In genomic region chr19:2273356-2274184, GRCh38 we compare ENCODE assay signal across 1 cellular context.
TF ChIP-seq lines count a peak whose summit lies in the region.

No MANE protein-coding gene starts in this region.

TF ChIP-seq in HepG2, 621 proteins besides CTCF, POLR2A, EP300 and RAD21 (continued from another document and continues in another):
- TF ChIP-seq REST (IDR thresholded peaks at IDR 0.05; ENCODE audit: borderline replicate concordance in 1 of 2, low read depth in 1 of 2, low read length in 2 of 2) (no peak; a peak in 1 of 4 replicates), ZNF333 (CRISPR knock-in tag; IDR thresholded peaks at IDR 0.05; ENCODE audit: borderline replicate concordance) (peak; percentile 87; the same call in 1 of the 2 replicates), ZBTB7A (CRISPR knock-in tag; IDR thresholded peaks at IDR 0.05) (no peak; the same call in 1 of the 2 replicates), ELF1 (CRISPR knock-in tag; IDR thresholded peaks at IDR 0.05) (peak; percentile 95), NR2F6 (IDR thresholded peaks at IDR 0.05) (no peak), NR2F6 (CRISPR knock-in tag; IDR thresholded peaks at IDR 0.05) (peak; percentile 36; the same call in 1 of the 2 replicates), ZNF329 (CRISPR knock-in tag; IDR thresholded peaks at IDR 0.05; ENCODE audit: low read depth) (no peak), ZNF597 (CRISPR knock-in tag; IDR thresholded peaks at IDR 0.05) (no peak), HINFP (CRISPR knock-in tag; IDR thresholded peaks at IDR 0.05; ENCODE audit: low read depth) (no peak), ASH2L (IDR thresholded peaks at IDR 0.05; ENCODE audit: insufficient read length, low read depth, low read length) (peak; percentile 82), ZGPAT (CRISPR knock-in tag; IDR thresholded peaks at IDR 0.05) (peak; percentile 79; the same call in 1 of the 2 replicates), MXD4 (CRISPR knock-in tag; IDR thresholded peaks at IDR 0.05) (peak; percentile 26; the same call in 1 of the 2 replicates), SMAD9 (CRISPR knock-in tag; IDR thresholded peaks at IDR 0.05) (no peak), ONECUT2 (CRISPR knock-in tag; IDR thresholded peaks at IDR 0.05) (no peak), ZNF142 (CRISPR knock-in tag; IDR thresholded peaks at IDR 0.05) (no peak), NFIC (IDR thresholded peaks at IDR 0.05; ENCODE audit: low read length) (no peak), STAG1 (CRISPR knock-in tag; IDR thresholded peaks at IDR 0.05) (peak; percentile 62), HOXD1 (CRISPR knock-in tag; IDR thresholded peaks at IDR 0.05) (0 out of 2 replicates have a peak, but pooled peaks have one; percentile 34), ZNF503 (CRISPR knock-in tag; IDR thresholded peaks at IDR 0.05) (no peak; the same call in 1 of the 2 replicates), ELF4 (CRISPR knock-in tag; IDR thresholded peaks at IDR 0.05; ENCODE audit: borderline replicate concordance) (peak; percentile 25; the same call in 1 of the 2 replicates), ZBTB20 (CRISPR knock-in tag; IDR thresholded peaks at IDR 0.05; ENCODE audit: borderline replicate concordance, low read depth) (0 out of 2 replicates have a peak, but pooled peaks have one; percentile 29), ZNF605 (CRISPR knock-in tag; IDR thresholded peaks at IDR 0.05) (no peak; the same call in 1 of the 2 replicates), NR2F1 (CRISPR knock-in tag; IDR thresholded peaks at IDR 0.05) (no peak), ZNF234 (CRISPR knock-in tag; conservative IDR thresholded peaks at IDR 0.05) (no peak), ZBTB33 (CRISPR knock-in tag; IDR thresholded peaks at IDR 0.05) (peak; percentile 81), SP2 (CRISPR knock-in tag; IDR thresholded peaks at IDR 0.05) (peak; percentile 42; the same call in 1 of the 2 replicates), ZNF672 (CRISPR knock-in tag; IDR thresholded peaks at IDR 0.05) (no peak), ZNF580 (CRISPR knock-in tag; IDR thresholded peaks at IDR 0.05; ENCODE audit: borderline replicate concordance, low read depth) (no peak), CEBPB (IDR thresholded peaks at IDR 0.05; ENCODE audit: borderline replicate concordance, low read depth, low read length) (no peak), SAFB2 (CRISPR knock-in tag; IDR thresholded peaks at IDR 0.05; ENCODE audit: borderline replicate concordance, low read depth) (peak; percentile 90; the same call in 1 of the 2 replicates), ZBTB14 (CRISPR knock-in tag; IDR thresholded peaks at IDR 0.05) (no peak; the same call in 1 of the 2 replicates), ZFP1 (CRISPR knock-in tag; IDR thresholded peaks at IDR 0.05) (no peak), ZBTB43 (CRISPR knock-in tag; conservative IDR thresholded peaks at IDR 0.05) (no peak; the same call in 1 of the 2 replicates), MXD3 (CRISPR knock-in tag; IDR thresholded peaks at IDR 0.05) (peak; percentile 52), FOXC1 (CRISPR knock-in tag; IDR thresholded peaks at IDR 0.05; ENCODE audit: borderline replicate concordance) (no peak; the same call in 1 of the 2 replicates), ZSCAN31 (CRISPR knock-in tag; IDR thresholded peaks at IDR 0.05; ENCODE audit: low read depth) (peak; percentile 85), TEAD3 (CRISPR knock-in tag; optimal IDR thresholded peaks at IDR 0.05; ENCODE audit: borderline replicate concordance) (peak; percentile 56), GABPB1 (CRISPR knock-in tag; IDR thresholded peaks at IDR 0.05) (peak; percentile 98)
